8 cellular contexts compared by ENCODE assay signal in genomic region chr1:67214420-67215174, GRCh38. TPM values are rescaled to one million over a fixed set of nuclear protein-coding genes. Genes with fewer than 3 reads are reported as not detected.
DNase-seq lines count a peak whose midpoint lies in the region; ATAC-seq, FAIRE-seq and TF ChIP-seq lines count a peak whose summit lies in the region.

No MANE protein-coding gene starts in this region.

- H3K36me3 ChIP-seq in WERI-Rb-1 (no peaks in the 10 kb centered on the region), small intestine (ENCODE audit: control insufficient read depth in 2 of 2, insufficient read depth in 2 of 2, low read length in 2 of 2) (no peaks in the 10 kb centered on the region), neuronal stem cell (replicated peaks in 1 of 2; ENCODE audit: control insufficient read depth in 2 of 2, insufficient read depth in 2 of 2, low read length in 2 of 2) (no peaks in the 10 kb centered on the region)

- H3K4me2 ChIP-seq in neuronal stem cell (ENCODE audit: insufficient read depth, low read length, poor library complexity, severe bottlenecking), result no peak overlapping the region

- H3K23ac ChIP-seq in neuronal stem cell (ENCODE audit: low read depth, low read length, poor library complexity), result no peak overlapping the region

- no peak overlapping the region for H3K14ac ChIP-seq in neuronal stem cell (ENCODE audit: low read length)

- H2BK5ac ChIP-seq in neuronal stem cell (ENCODE audit: low read length), result no peak overlapping the region

- no peaks in the 10 kb centered on the region for H3K27me3 ChIP-seq in WERI-Rb-1 (ENCODE audit: insufficient read depth, low read depth, severe bottlenecking)
- no peaks in the 10 kb centered on the region for H3K27me3 ChIP-seq in small intestine (ENCODE audit: control insufficient read depth in 2 of 2, insufficient read depth in 2 of 2, low read length in 2 of 2)
- no peaks in the 10 kb centered on the region for H3K27me3 ChIP-seq in neuronal stem cell (ENCODE audit: control insufficient read depth in 3 of 3, insufficient read depth in 3 of 3, low read depth in 1 of 3, low read length in 3 of 3)

- H3K18ac ChIP-seq in neuronal stem cell (ENCODE audit: low read length), result no peak overlapping the region

- ATAC-seq in GM19372 (IDR thresholded peaks at IDR 0.05; ENCODE audit: low read depth, unreplicated experiment) (peak; percentile 64), HG03354 (IDR thresholded peaks at IDR 0.05; ENCODE audit: poor library complexity, severe bottlenecking, unreplicated experiment) (peak; percentile 88), esophagus mucosa (peak; percentile 35)

- no peaks in the 10 kb centered on the region for H3K79me1 ChIP-seq in neuronal stem cell (ENCODE audit: low read depth, low read length)

- no peak overlapping the region for H2BK15ac ChIP-seq in neuronal stem cell (ENCODE audit: low read length)

- no peak overlapping the region for H2BK120ac ChIP-seq in neuronal stem cell (ENCODE audit: low read depth, low read length)

- DNase-seq in EL (peak; percentile 26), WERI-Rb-1 (peak; percentile 29), small intestine (peak; percentile 11), neuronal stem cell (ENCODE audit: low spot score) (no peak), HPDE6-E6E7 (ENCODE audit: extremely low spot score) (no peak)

- H2AFZ ChIP-seq in neuronal stem cell (ENCODE audit: low read length), result no peak overlapping the region

- H3K9ac ChIP-seq in neuronal stem cell (ENCODE audit: low read depth, low read length, poor library complexity), result no peak overlapping the region

- no peak overlapping the region for H3K4ac ChIP-seq in neuronal stem cell (ENCODE audit: low read length)

- H3K9me3 ChIP-seq in WERI-Rb-1 (ENCODE audit: severe bottlenecking), result no peaks in the 10 kb centered on the region
- H3K9me3 ChIP-seq in small intestine (ENCODE audit: control insufficient read depth, low read depth), result no peaks in the 10 kb centered on the region
- no peaks in the 10 kb centered on the region for H3K9me3 ChIP-seq in neuronal stem cell (replicated peaks in 1 of 2; ENCODE audit: control insufficient read depth in 2 of 2, insufficient read depth in 1 of 2, low read depth in 1 of 2, low read length in 2 of 2)

- H2BK12ac ChIP-seq in neuronal stem cell (ENCODE audit: low read length), result no peak overlapping the region

- WGBS in small intestine, 3 donors, result 82 to 90% (median 86%) methylated on average over 11 of the region's 11 CpGs
- WGBS in neuronal stem cell (ENCODE audit: extremely low coverage in 2 of 2, insufficient read length in 2 of 2, insufficient replicate concordance in 1 of 2), 2 donors, result no CpG with 5 or more reads among the region's 11 CpGs

- H3K4me1 ChIP-seq in small intestine (ENCODE audit: control insufficient read depth in 2 of 2, insufficient read depth in 1 of 2, low read depth in 1 of 2, low read length in 1 of 2) (no peaks in the 10 kb centered on the region), neuronal stem cell (ENCODE audit: control insufficient read depth in 2 of 2, insufficient read depth in 1 of 2, low read depth in 1 of 2, low read length in 2 of 2) (no peaks in the 10 kb centered on the region)

- no peak overlapping the region for H2AK5ac ChIP-seq in neuronal stem cell (ENCODE audit: low read depth, low read length)

- H3K4me3 ChIP-seq in WERI-Rb-1 (ENCODE audit: low read depth, low read length), result no peak overlapping the region
- no peak overlapping the region for H3K4me3 ChIP-seq in small intestine (ENCODE audit: low read depth in 1 of 2, low read length in 2 of 2)
- H3K4me3 ChIP-seq in neuronal stem cell (ENCODE audit: low read length in 2 of 2), result no peak overlapping the region

- H3K27ac ChIP-seq in WERI-Rb-1 (no peak overlapping the region), small intestine (ENCODE audit: low read depth in 1 of 2, low read length in 1 of 2) (no peak overlapping the region), neuronal stem cell (replicated peaks; ENCODE audit: low read length) (no peak overlapping the region)

- peak; percentile 31; the same call in 1 of the 2 replicates for TF ChIP-seq CTCF in WERI-Rb-1 (IDR thresholded peaks at IDR 0.05; ENCODE audit: low read depth, low read length)

- no peak overlapping the region for H4K8ac ChIP-seq in neuronal stem cell (ENCODE audit: low read depth, low read length)

- no peak overlapping the region for H4K91ac ChIP-seq in neuronal stem cell (ENCODE audit: low read depth, low read length, poor library complexity)

- FAIRE-seq in small intestine (lab: Jason Lieb, UNC), result peak; percentile 76

RNA-seq across cellular contexts. Expression of gene IL23R, which starts 48.3 kb away (rescaled TPM):
- 0.12 TPM for total RNA-seq in esophagus mucosa
- under 1 TPM in 1 of 3 donors, not detected in 2; 0.06 TPM for polyA plus RNA-seq in small intestine
- not detected for polyA plus RNA-seq in neuronal stem cell (2013, experiment 1 of 2)
- not detected for polyA plus RNA-seq in neuronal stem cell (2013, experiment 2 of 2)

Comparison
In these comparisons a context has a peak if more than half of its experiments do, and no peak if none do; other contexts are left out.
1. DNase-seq: peak in EL (single experiment), WERI-Rb-1 (single experiment) and small intestine (single experiment); none in neuronal stem cell (single experiment) and HPDE6-E6E7 (single experiment).
2. ATAC-seq: peak in every context shown above with its lines; median percentile 88 in HG03354; 64 in GM19372; 35 in esophagus mucosa.